23 cellular contexts compared by ENCODE assay signal in the genomic region with DNA sequence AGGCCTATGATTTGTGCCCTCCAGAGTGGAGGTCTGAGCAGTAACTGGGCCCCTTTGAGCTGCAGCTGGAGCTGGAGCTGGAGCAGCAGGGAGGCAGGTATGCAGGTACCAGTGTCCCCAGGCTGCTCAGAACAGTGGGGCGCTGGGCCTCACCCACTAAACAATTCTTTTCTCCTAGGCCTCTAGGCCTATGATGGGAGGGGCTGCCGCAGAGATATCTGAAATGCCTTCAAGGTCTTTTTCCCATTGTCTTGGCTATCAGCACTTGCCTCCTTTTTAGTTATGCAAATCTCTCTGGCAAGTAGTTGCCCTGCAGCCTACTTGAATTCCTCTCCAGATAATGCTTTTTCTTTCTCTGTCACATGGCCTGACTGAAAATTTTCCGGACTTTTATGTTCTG.
"Had no signal": no experiment of that assay in that cellular context is flagged by ENCODE, and none has a peak within 500 bp of the region (broad histone marks: within the 10 kb centered on the region; RNA-seq: fewer than 3 reads in every experiment).

No MANE protein-coding gene starts in this region.

- H3K4me3 ChIP-seq: ascending aorta, body of pancreas had no signal

- H3K27me3 ChIP-seq: ascending aorta, body of pancreas had no signal

- H3K27ac Mint-ChIP-seq: activated CD8-positive, alpha-beta memory T cell treated with anti-CD3 and anti-CD28 coated beads, Interleukin-2, amount 10 ng/mL, durations not matched to agents 7 days and 5 days; activated naive CD4-positive, alpha-beta T cell treated with anti-CD3 and anti-CD28 coated beads, Interleukin-2, amount 50 U/mL, for 24 hours; activated naive CD8-positive, alpha-beta T cell treated with anti-CD3 and anti-CD28 coated beads, Interleukin-2, amount 50 U/mL, for 24 hours; activated T-cell treated with anti-CD3 and anti-CD28 coated beads, Interleukin-2, amount 50 U/mL, for 24 hours; activated T-helper 1 cell treated with anti-CD3 and anti-CD28 coated beads, Interleukin-12 subunit alpha, Interleukin-12 subunit beta, Interleukin-2, Interleukin-4 antibody, amounts not matched to agents 30 ng/mL and 10 ng/mL and 1 ng/mL, durations not matched to agents 14 hours and 24 hours and 36 hours; T-helper 1 cell treated with Interleukin-12 subunit alpha and Interleukin-12 subunit beta and Interleukin-4 antibody, amounts not matched to agents 30 μg/mL and 1 μg/mL, for 36 hours had no signal

- H3K36me3 ChIP-seq: ascending aorta had no signal

- H3K4me1 Mint-ChIP-seq: activated CD8-positive, alpha-beta memory T cell treated with anti-CD3 and anti-CD28 coated beads, Interleukin-2, amount 10 ng/mL, durations not matched to agents 7 days and 5 days; activated naive CD4-positive, alpha-beta T cell treated with anti-CD3 and anti-CD28 coated beads, Interleukin-2, amount 50 U/mL, for 24 hours; activated naive CD8-positive, alpha-beta T cell treated with anti-CD3 and anti-CD28 coated beads, Interleukin-2, amount 50 U/mL, for 24 hours had no signal

- DNase-seq: activated CD4-positive, alpha-beta T cell treated with anti-CD3 and anti-CD28 coated beads for 48 hours; activated CD4-positive, alpha-beta T cell treated with anti-CD3 and anti-CD28 coated beads, Interleukin-2, amount 50 U/mL, for 4 hours; activated CD4-positive, CD25-positive, alpha-beta regulatory T cell treated with anti-CD3 and anti-CD28 coated beads, Interleukin-2, amount 50 U/mL, for 72 hours; activated CD8-positive, alpha-beta memory T cell treated with anti-CD3 and anti-CD28 coated beads, Interleukin-2, amount 10 ng/mL, durations not matched to agents 7 days and 5 days; activated effector memory CD4-positive, alpha-beta T cell treated with Interleukin-2 at 50 U/mL for 16 hours; activated naive CD4-positive, alpha-beta T cell; activated naive CD8-positive, alpha-beta T cell treated with anti-CD3 and anti-CD28 coated beads, Interleukin-2, amount 50 U/mL, for 24 hours; activated T-cell treated with anti-CD3 and anti-CD28 coated beads, Interleukin-2, amount 50 U/mL, for 24 hours; amniotic stem cell; body of pancreas; central memory CD4-positive, alpha-beta T cell; MM.1S; NCI-H1105; NCI-H1436 treated with DMSO at 0.1 percent for 48 hours; NCI-H187; NCI-H2081; NCI-H524; PC-3; SHP77 treated with DMSO at 0.1 percent for 48 hours had no signal

- H3K36me3 Mint-ChIP-seq: activated CD8-positive, alpha-beta memory T cell treated with anti-CD3 and anti-CD28 coated beads, Interleukin-2, amount 10 ng/mL, durations not matched to agents 7 days and 5 days had no signal

- H3K27ac ChIP-seq: ascending aorta, body of pancreas had no signal

- H3K27me3 Mint-ChIP-seq: activated CD8-positive, alpha-beta memory T cell treated with anti-CD3 and anti-CD28 coated beads, Interleukin-2, amount 10 ng/mL, durations not matched to agents 7 days and 5 days; activated naive CD4-positive, alpha-beta T cell treated with anti-CD3 and anti-CD28 coated beads, Interleukin-2, amount 50 U/mL, for 24 hours; activated naive CD8-positive, alpha-beta T cell treated with anti-CD3 and anti-CD28 coated beads, Interleukin-2, amount 50 U/mL, for 24 hours had no signal

- H3K9me3 Mint-ChIP-seq: activated naive CD4-positive, alpha-beta T cell treated with anti-CD3 and anti-CD28 coated beads, Interleukin-2, amount 50 U/mL, for 24 hours; T-helper 1 cell treated with Interleukin-12 subunit alpha and Interleukin-12 subunit beta and Interleukin-4 antibody, amounts not matched to agents 30 μg/mL and 1 μg/mL, for 36 hours had no signal

- H3K4me1 ChIP-seq: ascending aorta, body of pancreas had no signal

- H3K4me3 Mint-ChIP-seq: activated CD8-positive, alpha-beta memory T cell treated with anti-CD3 and anti-CD28 coated beads, Interleukin-2, amount 10 ng/mL, durations not matched to agents 7 days and 5 days; activated naive CD4-positive, alpha-beta T cell treated with anti-CD3 and anti-CD28 coated beads, Interleukin-2, amount 50 U/mL, for 24 hours; activated naive CD8-positive, alpha-beta T cell treated with anti-CD3 and anti-CD28 coated beads, Interleukin-2, amount 50 U/mL, for 24 hours; activated T-cell treated with anti-CD3 and anti-CD28 coated beads, Interleukin-2, amount 50 U/mL, for 24 hours; activated T-helper 1 cell treated with anti-CD3 and anti-CD28 coated beads, Interleukin-12 subunit alpha, Interleukin-12 subunit beta, Interleukin-2, Interleukin-4 antibody, amounts not matched to agents 30 ng/mL and 10 ng/mL and 1 ng/mL, durations not matched to agents 14 hours and 24 hours and 36 hours; T-helper 1 cell treated with Interleukin-12 subunit alpha and Interleukin-12 subunit beta and Interleukin-4 antibody, amounts not matched to agents 30 μg/mL and 1 μg/mL, for 36 hours had no signal

- ATAC-seq: activated CD8-positive, alpha-beta memory T cell treated with anti-CD3 and anti-CD28 coated beads, Interleukin-2, amount 10 ng/mL, durations not matched to agents 7 days and 5 days; activated naive CD8-positive, alpha-beta T cell treated with anti-CD3 and anti-CD28 coated beads, Interleukin-2, amount 50 U/mL, for 24 hours; body of pancreas; PC-3 had no signal
